Comparison of ENCODE assay signal across 22 cellular contexts in the genomic region with DNA sequence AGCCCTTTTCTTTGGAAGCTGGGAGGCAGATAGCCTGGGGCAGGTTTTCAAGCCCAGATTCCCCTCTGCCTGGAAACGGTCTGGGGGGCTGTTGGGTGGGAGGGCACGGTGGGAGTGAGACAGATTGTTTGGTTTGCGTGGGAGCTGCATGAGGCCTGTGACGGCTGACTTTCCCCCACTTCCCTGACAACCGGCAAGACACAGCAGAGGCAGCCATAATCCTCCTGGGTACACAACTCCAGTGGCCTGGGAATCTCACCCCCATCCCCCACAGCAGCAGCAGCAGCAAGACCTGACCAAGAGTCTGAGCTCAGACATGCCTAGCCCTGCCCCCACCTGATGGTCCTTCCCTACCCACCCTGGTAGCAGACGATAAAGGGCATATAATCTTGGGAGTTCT. TPM values are rescaled to one million over a fixed set of nuclear protein-coding genes. Genes with fewer than 3 reads are reported as not detected.
A peak's percentile ranks its signal among the peaks of the same experiment; 100 is the strongest.
DNase-seq lines count a peak whose midpoint lies in the region; FAIRE-seq and TF ChIP-seq lines count a peak whose summit lies in the region.
"Had no signal": no experiment of that assay in that cellular context is flagged by ENCODE, and none has a peak within 500 bp of the region (broad histone marks: within the 10 kb centered on the region; RNA-seq: fewer than 3 reads in every experiment).

No MANE protein-coding gene starts in this region.

- H3K9me3 Mint-ChIP-seq in endodermal cell (no peaks in the 10 kb centered on the region), nephron progenitor cell (peaks cover 3% of the 10 kb centered on the region)
- H3K9me3 Mint-ChIP-seq: CD4-positive, alpha-beta T cell had no signal

- peak; percentile 87 for FAIRE-seq in HTR-8/SVneo (lab: Jason Lieb, UNC)
- FAIRE-seq: A204.1, D721Med, GM12878, GM19239 had no signal

- DNase-seq in HTR-8/SVneo (ENCODE audit: insufficient read length, low spot score) (no peak), endodermal cell (peak; percentile 67), nephron progenitor cell (peak; percentile 13), DMS53 (lab: John Stamatoyannopoulos, UW) (no peak), GF-D8 (lab: John Stamatoyannopoulos, UW) (no peak), SKM-1 treated with dmso at 0.1 percent for 144 hours (lab: John Stamatoyannopoulos, UW; ENCODE audit: unreplicated experiment) (no peak), NCI-H774 (lab: John Stamatoyannopoulos, UW) (no peak)
- DNase-seq: ACHN; BE2C; C1 segment of cervical spinal cord; Caco-2; CD4-positive, alpha-beta T cell; DMS79; HCEC 1CT had no signal

- H3K36me3 ChIP-seq in endodermal cell (ENCODE audit: control insufficient read depth, insufficient read depth, low read length) = no peaks in the 10 kb centered on the region
- H3K36me3 ChIP-seq in subcutaneous abdominal adipose tissue (ENCODE audit: control insufficient read depth in 5 of 5, insufficient read depth in 5 of 5, low read length in 5 of 5) = no peaks in the 10 kb centered on the region
- H3K36me3 ChIP-seq: BE2C had no signal

- H3K4me1 Mint-ChIP-seq in endodermal cell (peaks cover 19% of the 10 kb centered on the region), nephron progenitor cell (peaks cover 14% of the 10 kb centered on the region)

- H3K4me3 ChIP-seq in endodermal cell (ENCODE audit: low read length) (peak overlapping the region; percentile 65), subcutaneous abdominal adipose tissue (ENCODE audit: low read depth in 1 of 5, low read length in 5 of 5) (no peak overlapping the region)
- H3K4me3 ChIP-seq: GM12878 had no signal

- 77% methylated on average over 6 of the region's 6 CpGs; no CpG with 5 or more reads in 1 of the 2 experiments for WGBS in endodermal cell (ENCODE audit: insufficient coverage in 1 of 2, insufficient read length in 1 of 2), 2 experiments

- H3K36me3 Mint-ChIP-seq in endodermal cell (ENCODE audit: low read depth) (peaks cover 3% of the 10 kb centered on the region), nephron progenitor cell (ENCODE audit: low read depth) (peaks cover 7% of the 10 kb centered on the region)

- peak overlapping the region; percentile 93 for H3K27ac Mint-ChIP-seq in endodermal cell
- no peak overlapping the region for H3K27ac Mint-ChIP-seq in nephron progenitor cell
- H3K27ac Mint-ChIP-seq: CD4-positive, alpha-beta T cell had no signal

- H3K4me1 ChIP-seq in endodermal cell (ENCODE audit: control insufficient read depth, insufficient read depth, low read length) (peaks cover 9% of the 10 kb centered on the region), subcutaneous abdominal adipose tissue (ENCODE audit: control insufficient read depth in 5 of 5, insufficient read depth in 5 of 5, low read length in 5 of 5) (peaks cover 0 to 20% (median 8%) of the 10 kb centered on the region in 5 donors)
- H3K4me1 ChIP-seq: BE2C, Caco-2 had no signal

- H3K27me3 ChIP-seq in endodermal cell (ENCODE audit: control insufficient read depth, insufficient read depth, low read length, poor library complexity, severe bottlenecking) (no peaks in the 10 kb centered on the region), subcutaneous abdominal adipose tissue (ENCODE audit: control insufficient read depth in 5 of 5, insufficient read depth in 4 of 5, low read length in 5 of 5) (no peaks in the 10 kb centered on the region)

- H3K27ac ChIP-seq in endodermal cell (ENCODE audit: low read depth, low read length) (no peak overlapping the region), subcutaneous abdominal adipose tissue (ENCODE audit: low read depth, low read length) (peak overlapping the region; percentile 52)

- H3K27me3 Mint-ChIP-seq in endodermal cell (ENCODE audit: insufficient read depth) (no peaks in the 10 kb centered on the region), nephron progenitor cell (ENCODE audit: low read depth, poor library complexity) (peaks cover 3% of the 10 kb centered on the region)

- no peak for TF ChIP-seq CTCF in endodermal cell (conservative IDR thresholded peaks at IDR 0.05)
- no peak for TF ChIP-seq CTCF in nephron progenitor cell (IDR thresholded peaks at IDR 0.05)

- H3K4me3 Mint-ChIP-seq in endodermal cell (peak overlapping the region; percentile 13), nephron progenitor cell (no peak overlapping the region)
- H3K4me3 Mint-ChIP-seq: CD4-positive, alpha-beta T cell had no signal

- H3K9me3 ChIP-seq in endodermal cell (ENCODE audit: control insufficient read depth, low read length) = no peaks in the 10 kb centered on the region
- H3K9me3 ChIP-seq in subcutaneous abdominal adipose tissue (ENCODE audit: control insufficient read depth in 5 of 5, low read length in 5 of 5) = no peaks in the 10 kb centered on the region
- H3K9me3 ChIP-seq: BE2C, Caco-2 had no signal

- H3K9ac ChIP-seq in endodermal cell (ENCODE audit: extremely low read depth, low read length, poor library complexity, severe bottlenecking) (no peak overlapping the region), subcutaneous abdominal adipose tissue (ENCODE audit: low read length in 5 of 5) (no peak overlapping the region)

RNA-seq across cellular contexts. Expression of a gene that starts 16.6 kb away (rescaled TPM):
- not detected for total RNA-seq in endodermal cell
- not detected for polyA plus RNA-seq in endodermal cell (2013, experiment 1 of 2)
- not detected for polyA plus RNA-seq in endodermal cell (2013, experiment 2 of 2)
- total RNA-seq: Caco-2; CD4-positive, alpha-beta T cell; Daoy; GM12878; H4; HT-29 had no signal
- polyA plus RNA-seq: GM12878 had no signal

Comparison
In these comparisons a context has a peak if more than half of its experiments do, and no peak if none do; other contexts are left out.
1. DNase-seq: peak in endodermal cell (single experiment) and nephron progenitor cell (single experiment); none in HTR-8/SVneo (single experiment), DMS53 (single experiment), GF-D8 (single experiment), SKM-1 treated with dmso at 0.1 percent for 144 hours (single experiment) and NCI-H774 (single experiment).